Comparison of ENCODE assay signal across 9 cellular contexts in the genomic region with DNA sequence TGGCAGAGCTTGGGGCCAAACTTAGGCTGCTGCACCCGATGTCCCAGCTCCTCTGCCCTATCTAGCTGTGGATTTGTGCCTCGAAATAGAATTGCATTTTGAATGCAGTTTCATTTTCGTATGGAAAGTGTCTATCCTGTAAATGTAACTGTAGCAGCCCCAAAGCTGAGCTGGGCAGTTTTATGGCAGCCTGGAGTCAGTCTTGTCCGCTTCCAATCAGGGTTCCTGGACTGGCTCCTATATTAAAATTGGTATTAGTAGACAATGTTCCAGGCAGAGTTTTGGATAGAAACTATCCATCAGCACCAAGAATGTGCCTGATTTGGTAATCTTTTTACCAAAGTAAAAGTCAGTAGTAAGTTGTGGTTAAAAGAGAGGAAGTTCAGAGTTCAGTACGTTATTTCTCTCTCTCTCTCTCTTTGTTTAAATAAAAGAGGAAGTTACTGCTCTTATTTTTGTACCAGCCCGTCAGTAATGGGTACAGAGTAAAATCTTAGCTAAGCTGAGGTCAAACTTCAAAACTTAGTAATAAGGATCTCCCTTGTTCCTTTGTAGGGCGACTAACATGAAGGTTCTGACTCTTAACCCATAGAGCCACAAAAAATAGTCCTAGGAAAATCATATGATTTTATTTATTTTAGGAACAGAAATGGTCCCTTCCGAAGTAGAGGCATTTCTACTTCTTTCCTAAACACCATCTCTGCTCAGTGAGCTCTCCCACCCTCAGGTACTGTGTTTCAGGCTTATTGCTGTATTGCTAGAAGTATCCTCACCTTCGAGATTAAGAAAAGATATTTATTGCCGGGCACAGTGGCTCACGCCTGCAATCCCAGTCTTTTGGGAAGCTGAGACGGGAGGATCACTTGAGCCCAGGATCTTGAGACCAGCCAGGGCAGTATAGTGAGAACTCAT. TPM values are rescaled to one million over a fixed set of nuclear protein-coding genes. Genes with fewer than 3 reads are reported as not detected.
DNase-seq lines count a peak whose midpoint lies in the region; ATAC-seq and TF ChIP-seq lines count a peak whose summit lies in the region.
"Had no signal": no experiment of that assay in that cellular context is flagged by ENCODE, and none has a peak within 500 bp of the region (broad histone marks: within the 10 kb centered on the region; RNA-seq: fewer than 3 reads in every experiment).

No MANE protein-coding gene starts in this region.

- ATAC-seq in GM18498 (IDR thresholded peaks at IDR 0.05; ENCODE audit: unreplicated experiment) (peak; percentile 87), GM21576 (IDR thresholded peaks at IDR 0.05; ENCODE audit: unreplicated experiment) (peak; percentile 63), esophagus mucosa (peak; percentile 38)

- POLR2A ChIA-PET in HEK293T (lab: Yijun Ruan, JAX): no interaction called here

- no peaks in the 10 kb centered on the region for H3K79me2 ChIP-seq in Karpas-422 (ENCODE audit: low read length)

- CTCF ChIA-PET in HEK293T (lab: Yijun Ruan, JAX): no interaction called here

- intact Hi-C loops in head of caudate nucleus (cut with DNase I): no loop called here

- peak overlapping the region; percentile 58 for H3K4me3 ChIP-seq in Karpas-422 (ENCODE audit: low read length)
- no peak overlapping the region for H3K4me3 ChIP-seq in MG63

- peak overlapping the region; percentile 96 for H3K27ac ChIP-seq in Karpas-422 (ENCODE audit: low read length)

- H3K9me2 ChIP-seq in Karpas-422 (replicated peaks; ENCODE audit: insufficient read depth, low read length): no peaks in the 10 kb centered on the region

- peak overlapping the region; percentile 65 for H3K9ac ChIP-seq in Karpas-422 (ENCODE audit: low read length)

- no peaks in the 10 kb centered on the region for H4K20me1 ChIP-seq in Karpas-422 (ENCODE audit: insufficient read depth, low read depth, low read length)

- no peaks in the 10 kb centered on the region for H3K27me3 ChIP-seq in Karpas-422 (ENCODE audit: low read length)
- peaks cover 8% of the 10 kb centered on the region; the same call in 1 of the 2 replicates for H3K27me3 ChIP-seq in MG63

- H3K4me1 ChIP-seq in Karpas-422 (ENCODE audit: low read length): peaks cover 81% of the 10 kb centered on the region

- H3K4me2 ChIP-seq in Karpas-422 (ENCODE audit: low read depth, low read length, poor library complexity, severe bottlenecking): peak overlapping the region; percentile 90

- H3K36me3 ChIP-seq in Karpas-422 (ENCODE audit: insufficient read depth, low read length): no peaks in the 10 kb centered on the region
- no peaks in the 10 kb centered on the region for H3K36me3 ChIP-seq in MG63

- H3K9me3 ChIP-seq in Karpas-422 (ENCODE audit: low read length) (no peaks in the 10 kb centered on the region), MG63 (no peaks in the 10 kb centered on the region)

- peak overlapping the region; percentile 32 for H2AFZ ChIP-seq in Karpas-422 (ENCODE audit: low read length)

- peak; percentile 91 for DNase-seq in Karpas-422
- DNase-seq in HEK293T (ENCODE audit: extremely low spot score): no peak
- DNase-seq in MG63: no peak
- DNase-seq in DMS53 treated with DMSO at 0.1 percent for 48 hours (lab: John Stamatoyannopoulos, UW; ENCODE audit: unreplicated experiment): no peak
- no peak for DNase-seq in head of caudate nucleus

TF ChIP-seq in HEK293T, 16 proteins besides CTCF, POLR2A, EP300 and RAD21:
- TF ChIP-seq ARNT (IDR thresholded peaks at IDR 0.05) (no peak), FOXK2 (IDR thresholded peaks at IDR 0.05) (no peak), NFRKB (IDR thresholded peaks at IDR 0.05) (no peak), SUZ12 (IDR thresholded peaks at IDR 0.05) (no peak), TARDBP (IDR thresholded peaks at IDR 0.05) (no peak), L3MBTL2 (conservative IDR thresholded peaks at IDR 0.05) (no peak), FOXA1 (IDR thresholded peaks at IDR 0.05) (no peak), ELF4 (IDR thresholded peaks at IDR 0.05) (no peak), CTBP1 (IDR thresholded peaks at IDR 0.05; ENCODE audit: borderline replicate concordance) (no peak), LEF1 (IDR thresholded peaks at IDR 0.05; ENCODE audit: borderline replicate concordance) (no peak), SP1 (IDR thresholded peaks at IDR 0.05) (no peak), BHLHE40 (IDR thresholded peaks at IDR 0.05; ENCODE audit: borderline replicate concordance) (no peak), HDGF (IDR thresholded peaks at IDR 0.05; ENCODE audit: borderline replicate concordance) (no peak), ZNF384 (IDR thresholded peaks at IDR 0.05) (no peak), FOXM1 (IDR thresholded peaks at IDR 0.05; ENCODE audit: borderline replicate concordance) (no peak)
- TF ChIP-seq, protein P1, sequence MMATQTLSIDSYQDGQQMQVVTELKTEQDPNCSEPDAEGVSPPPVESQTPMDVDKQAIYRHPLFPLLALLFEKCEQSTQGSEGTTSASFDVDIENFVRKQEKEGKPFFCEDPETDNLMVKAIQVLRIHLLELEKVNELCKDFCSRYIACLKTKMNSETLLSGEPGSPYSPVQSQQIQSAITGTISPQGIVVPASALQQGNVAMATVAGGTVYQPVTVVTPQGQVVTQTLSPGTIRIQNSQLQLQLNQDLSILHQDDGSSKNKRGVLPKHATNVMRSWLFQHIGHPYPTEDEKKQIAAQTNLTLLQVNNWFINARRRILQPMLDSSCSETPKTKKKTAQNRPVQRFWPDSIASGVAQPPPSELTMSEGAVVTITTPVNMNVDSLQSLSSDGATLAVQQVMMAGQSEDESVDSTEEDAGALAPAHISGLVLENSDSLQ (IDR thresholded peaks at IDR 0.05): no peak

RNA-seq across cellular contexts. Expression of gene PRKCB, which starts 28.0 kb away (rescaled TPM):
- 9.0 and 21.7 TPM in 2 replicates for total RNA-seq in Karpas-422 (2014; rRNA removed; shearing (Covaris generic); ENCODE audit: low replicate concordance)
- 0.76 TPM for total RNA-seq in esophagus mucosa
- 0.02 TPM in 1 of 2 replicates, not detected in the other for total RNA-seq in MG63 (2014; rRNA removed; shearing (Covaris generic); ENCODE audit: low replicate concordance)
- total RNA-seq: epithelial cell of proximal tubule had no signal
